8 cellular contexts compared by ENCODE assay signal in genomic region chr7:47180268-47180826, GRCh38.
A peak's percentile ranks its signal among the peaks of the same experiment; 100 is the strongest.
DNase-seq lines count a peak whose midpoint lies in the region; ATAC-seq, FAIRE-seq and TF ChIP-seq lines count a peak whose summit lies in the region.

No MANE protein-coding gene starts in this region.

- H4K91ac ChIP-seq in H1 (replicated peaks; ENCODE audit: insufficient read length, low read length), result no peak overlapping the region

- peaks cover 14% of the 10 kb centered on the region for H3K4me1 Mint-ChIP-seq in mesothelial cell of epicardium

- DNase-seq in AG09309 (ENCODE audit: low read depth) (peak; percentile 33), GM13976 (ENCODE audit: low spot score) (peak; percentile 46), HPDE6-E6E7 (ENCODE audit: extremely low spot score) (peak; percentile 52), NT2/D1 (ENCODE audit: low read depth, low spot score) (peak; percentile 63), H1 (ENCODE audit: low read depth in 1 of 2, low spot score in 2 of 2) (peak in 1 of 2 experiments; percentile 68), mesothelial cell of epicardium (ENCODE audit: low spot score in 2 of 2, unreplicated experiment in 2 of 2) (peak in 1 of 2 experiments; percentile 79), T-helper 9 cell (no peak)

- no peak overlapping the region for H3K18ac ChIP-seq in H1 (ENCODE audit: extremely low read depth, low read length)

- no peak for ATAC-seq in GM21576 (IDR thresholded peaks at IDR 0.05; ENCODE audit: unreplicated experiment)

- H3K56ac ChIP-seq in H1 (replicated peaks; ENCODE audit: insufficient read length, low read depth, low read length), result no peak overlapping the region

- no peak overlapping the region for H4K5ac ChIP-seq in H1 (ENCODE audit: insufficient read length, low read depth, low read length)

- H3K4me3 ChIP-seq in AG09309 (ENCODE audit: control insufficient read depth, low read depth, low read length) (no peak overlapping the region), NT2/D1 (ENCODE audit: insufficient read length, low read depth) (no peak overlapping the region), H1 (ENCODE audit: extremely low read depth in 1 of 4, insufficient read depth in 2 of 4, low read depth in 3 of 4, low read length in 4 of 4) (no peak overlapping the region)

- H4K8ac ChIP-seq in H1 (ENCODE audit: extremely low read depth, insufficient read depth, low read length), result no peak overlapping the region

- H3K79me1 ChIP-seq in H1 (ENCODE audit: low read depth, low read length), result no peaks in the 10 kb centered on the region

- no peak overlapping the region for H3K4me3 Mint-ChIP-seq in mesothelial cell of epicardium

- H4K20me1 ChIP-seq in H1 (replicated peaks in 1 of 2; ENCODE audit: control insufficient read depth in 1 of 2, insufficient read depth in 2 of 2, low read length in 2 of 2), result no peaks in the 10 kb centered on the region

- no peak overlapping the region for H3K27ac Mint-ChIP-seq in mesothelial cell of epicardium

- no peak overlapping the region for H3K27ac ChIP-seq in H1 (ENCODE audit: low read depth, low read length)

- no peaks in the 10 kb centered on the region for H3K27me3 Mint-ChIP-seq in mesothelial cell of epicardium (ENCODE audit: low read depth)

- TF ChIP-seq EP300 in H1 (IDR thresholded peaks at IDR 0.05; ENCODE audit: borderline replicate concordance in 1 of 2, low read depth in 2 of 2, low read length in 2 of 2), result no peak

- H2BK5ac ChIP-seq in H1 (ENCODE audit: low read depth, low read length), result no peak overlapping the region

- WGBS in H1 (ENCODE audit: extremely low coverage in 1 of 2, insufficient coverage in 1 of 2, insufficient read length in 1 of 2, insufficient replicate concordance in 2 of 2, low coverage in 1 of 2, low lambda C conversion rate in 2 of 2, missing lambda C conversion rate in 1 of 2), 2 experiments, result 59% methylated on average over 5 of the region's 5 CpGs; no CpG with 5 or more reads in 1 of the 2 experiments

- H2AK5ac ChIP-seq in H1 (ENCODE audit: low read depth, low read length), result no peak overlapping the region

- H3K36me3 Mint-ChIP-seq in mesothelial cell of epicardium, result peaks cover 11% of the 10 kb centered on the region

- H2AFZ ChIP-seq in H1 (ENCODE audit: low read length), result no peak overlapping the region; the same call in 1 of the 2 replicates

- peaks cover 19% of the 10 kb centered on the region; the same call in 1 of the 2 replicates for H3K9me3 ChIP-seq in NT2/D1 (ENCODE audit: insufficient read depth, low read length)
- H3K9me3 ChIP-seq in H1 (ENCODE audit: insufficient read depth in 2 of 2, low read depth in 1 of 2, low read length in 1 of 2), result peaks cover 2 to 10% of the 10 kb centered on the region in 2 experiments; a peak in 2 of 4 replicates

- in situ Hi-C loops in GM13976 (cut with MboI; ENCODE audit: low sequenced_read_pairs, unreplicated experiment), result loop anchor here (25.0 kb wide), 2 partner anchors 818 to 1268 kb away; partner anchors contain the start of gene IGFBP3

- H3K27me3 ChIP-seq in NT2/D1 (ENCODE audit: insufficient read depth, insufficient read length) (no peaks in the 10 kb centered on the region), H1 (replicated peaks in 1 of 4; ENCODE audit: control insufficient read depth in 3 of 4, extremely low read depth in 1 of 4, insufficient read depth in 3 of 4, low read length in 3 of 4) (no peaks in the 10 kb centered on the region)

- H2BK15ac ChIP-seq in H1 (ENCODE audit: low read length), result 0 out of 2 replicates have a peak overlapping the region, but pooled peaks have one; percentile 61

- no peaks in the 10 kb centered on the region for H3K4me1 ChIP-seq in NT2/D1 (ENCODE audit: insufficient read depth, insufficient read length)
- peaks cover 0 to 6% (median 0%) of the 10 kb centered on the region in 4 experiments; a peak in 1 of 7 replicates for H3K4me1 ChIP-seq in H1 (replicated peaks in 1 of 4; ENCODE audit: control insufficient read depth in 3 of 4, insufficient read depth in 4 of 4, low read length in 3 of 4)

- no peak overlapping the region for H3K9ac ChIP-seq in NT2/D1 (ENCODE audit: insufficient read length, low read depth)
- H3K9ac ChIP-seq in H1 (replicated peaks in 1 of 4; ENCODE audit: extremely low read depth in 1 of 4, low read depth in 3 of 4, low read length in 3 of 4), result no peak overlapping the region

- CTCF ChIA-PET in H1 (lab: Charles Lee; ENCODE audit: partially characterized antibody), result interaction anchor here (0.8 to 6.3 kb wide), 19 partner anchors 11 to 1311 kb away, joined by 3 to 56 read pairs (median 4); partner anchors contain the start of gene IGFBP3

- no peak overlapping the region; a peak in 1 of 4 replicates for H3K4me2 ChIP-seq in H1 (ENCODE audit: insufficient read depth in 1 of 2, low read depth in 2 of 2, low read length in 2 of 2)

- H3K23me2 ChIP-seq in H1 (ENCODE audit: low read depth, low read length), result no peaks in the 10 kb centered on the region

- peak; percentile 57 for FAIRE-seq in H1 (lab: Jason Lieb, UNC)

- no peak overlapping the region for H2BK120ac ChIP-seq in H1 (replicated peaks; ENCODE audit: low read depth, low read length)

- TF ChIP-seq POLR2A in H1 (IDR thresholded peaks at IDR 0.05; ENCODE audit: control extremely low read depth in 1 of 2, low read depth in 2 of 2, low read length in 2 of 2), result no peak

- peaks cover 15% of the 10 kb centered on the region for H3K9me3 Mint-ChIP-seq in mesothelial cell of epicardium

- POLR2A ChIA-PET in H1 (lab: Charles Lee; ENCODE audit: partially characterized antibody), result interaction anchor here (1.0 kb wide), 1 partner anchor 8 kb away, joined by 3 read pairs; no protein-coding TSS in a partner anchor

- TF ChIP-seq RAD21 in H1 (IDR thresholded peaks at IDR 0.05 in 1 of 2, conservative IDR thresholded peaks at IDR 0.05 in 1 of 2; ENCODE audit: low read depth in 2 of 2, low read length in 2 of 2), result peak; percentile 94

- H3K23ac ChIP-seq in H1 (ENCODE audit: insufficient read length), result no peak overlapping the region

- no peak overlapping the region for H3K4ac ChIP-seq in H1 (replicated peaks; ENCODE audit: insufficient read length, low read depth, low read length)

- H2BK12ac ChIP-seq in H1 (ENCODE audit: low read depth, low read length), result no peak overlapping the region

- H3K79me2 ChIP-seq in H1 (ENCODE audit: control insufficient read depth in 1 of 2, insufficient read depth in 2 of 2, low read length in 2 of 2), result no peaks in the 10 kb centered on the region

- H3K14ac ChIP-seq in H1 (ENCODE audit: insufficient read length), result no peak overlapping the region

- TF ChIP-seq CTCF in AG09309 (IDR thresholded peaks at IDR 0.05; ENCODE audit: control insufficient read depth, insufficient read depth, low read depth, low read length, missing control alignments), result peak; percentile 88
- TF ChIP-seq CTCF in GM13976 (IDR thresholded peaks at IDR 0.05; ENCODE audit: borderline replicate concordance, control extremely low read depth, extremely low read depth, insufficient read depth, missing control alignments), result peak; percentile 43
- TF ChIP-seq CTCF in H1 (IDR thresholded peaks at IDR 0.05; ENCODE audit: control extremely low read depth in 1 of 3, insufficient read depth in 1 of 3, low read depth in 1 of 3, low read length in 3 of 3), result peak; percentile 48 to 82 (median 74)
- TF ChIP-seq CTCF in mesothelial cell of epicardium (IDR thresholded peaks at IDR 0.05; ENCODE audit: unreplicated experiment), result peak; percentile 64

- no peaks in the 10 kb centered on the region for H3K36me3 ChIP-seq in NT2/D1 (ENCODE audit: insufficient read depth, insufficient read length, low read length)
- H3K36me3 ChIP-seq in H1 (ENCODE audit: control insufficient read depth in 2 of 4, insufficient read depth in 4 of 4, low read length in 3 of 4), result no peaks in the 10 kb centered on the region

- no peak overlapping the region for H2BK20ac ChIP-seq in H1 (ENCODE audit: low read length)

TF ChIP-seq in H1, 55 proteins besides CTCF, POLR2A, EP300 and RAD21:
- TF ChIP-seq SRF (IDR thresholded peaks at IDR 0.05; ENCODE audit: low read depth, low read length) (no peak), FOSL1 (IDR thresholded peaks at IDR 0.05; ENCODE audit: insufficient read depth, low read depth, low read length) (no peak), NRF1 (IDR thresholded peaks at IDR 0.05; ENCODE audit: low read depth, low read length) (no peak), BACH1 (IDR thresholded peaks at IDR 0.05; ENCODE audit: low read length) (no peak), RNF2 (IDR thresholded peaks at IDR 0.05; ENCODE audit: borderline replicate concordance, low read depth, low read length, missing control alignments, poor library complexity, severe bottlenecking) (no peak), TEAD4 (IDR thresholded peaks at IDR 0.05; ENCODE audit: low read depth, low read length) (no peak), SP2 (IDR thresholded peaks at IDR 0.05; ENCODE audit: low read length) (no peak), HDAC2 (IDR thresholded peaks at IDR 0.05; ENCODE audit: borderline replicate concordance in 1 of 2, low read depth in 2 of 2, low read length in 2 of 2) (no peak), GABPA (IDR thresholded peaks at IDR 0.05; ENCODE audit: borderline replicate concordance, insufficient read depth, low read length) (no peak), RFX5 (IDR thresholded peaks at IDR 0.05; ENCODE audit: borderline replicate concordance, low read depth, low read length) (no peak), EGR1 (IDR thresholded peaks at IDR 0.05; ENCODE audit: borderline replicate concordance, low read depth, low read length) (no peak), E2F6 (IDR thresholded peaks at IDR 0.05) (no peak), CHD2 (IDR thresholded peaks at IDR 0.05; ENCODE audit: low read length) (no peak), CBX8 (IDR thresholded peaks at IDR 0.05; ENCODE audit: borderline replicate concordance, low read depth, low read length) (no peak), JUN (IDR thresholded peaks at IDR 0.05; ENCODE audit: low read depth, low read length) (no peak), CHD1 (IDR thresholded peaks at IDR 0.05; ENCODE audit: low read depth, low read length) (no peak), CREB1 (IDR thresholded peaks at IDR 0.05) (no peak)
TF ChIP-seq in H1: peak in this region for 0.
